In the genomic region with DNA sequence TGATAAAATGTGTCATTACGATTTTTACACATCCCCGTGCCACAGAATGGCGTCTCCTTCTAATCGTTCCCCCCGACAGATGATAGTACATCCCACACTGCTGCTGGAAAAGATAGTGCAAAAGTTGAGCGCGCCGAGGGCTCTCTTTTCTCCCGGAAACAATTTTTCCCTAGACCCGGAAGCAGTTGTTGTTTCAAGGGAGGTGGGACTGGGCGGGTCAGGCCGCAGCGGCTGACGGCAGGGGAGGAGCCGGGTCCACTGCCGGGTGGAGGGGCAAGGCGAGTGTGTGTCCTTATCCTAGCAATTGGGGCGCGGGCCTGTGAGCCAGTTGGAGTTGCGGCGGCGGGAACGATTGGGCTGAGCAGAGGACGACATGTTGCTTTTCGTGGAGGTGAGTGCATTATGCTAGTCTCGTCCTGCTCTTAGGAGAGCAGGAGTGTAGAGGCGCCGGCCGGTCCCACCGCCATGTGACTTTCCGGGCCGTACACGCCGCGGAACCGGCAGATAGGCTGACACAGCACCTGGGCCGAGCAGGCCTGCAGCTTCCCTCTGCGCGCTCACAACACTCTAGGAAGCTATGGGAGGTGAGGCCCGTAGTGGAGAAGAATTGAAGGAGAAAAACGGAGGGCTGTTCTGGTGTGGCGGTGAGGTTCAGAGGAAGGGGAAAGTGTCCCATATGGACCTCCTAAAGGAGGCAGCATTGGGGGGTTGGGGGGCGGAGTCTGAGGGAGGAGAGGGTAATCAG, we compare ENCODE assay signal across 8 cellular contexts. TPM values are rescaled to one million over a fixed set of nuclear protein-coding genes. Genes with fewer than 3 reads are reported as not detected.
A peak's percentile ranks its signal among the peaks of the same experiment; 100 is the strongest.
DNase-seq lines count a peak whose midpoint lies in the region; ATAC-seq and TF ChIP-seq lines count a peak whose summit lies in the region.

A gene (plus strand): TSS at position 248 of the 745 bp plus-strand sequence. CDS start 126 bp downstream, at position 374.

- H3K36me3 ChIP-seq in KMS-11 (ENCODE audit: insufficient read depth), result no peaks in the 10 kb centered on the region
- no peaks in the 10 kb centered on the region for H3K36me3 ChIP-seq in Peyer's patch
- H3K36me3 ChIP-seq in muscle layer of colon (ENCODE audit: insufficient read depth, low read length), result no peaks in the 10 kb centered on the region

- TF ChIP-seq CTCF in KMS-11 (conservative IDR thresholded peaks at IDR 0.05; ENCODE audit: low read depth, low read length) (no peak), Peyer's patch (IDR thresholded peaks at IDR 0.05) (no peak)

- H3K4me3 ChIP-seq in KMS-11 (IDR thresholded peaks at IDR 0.05; ENCODE audit: insufficient read depth, low read depth, low read length) (peak within 1 kb of the TSS; percentile 73), Peyer's patch (peak within 1 kb of the TSS; percentile 75 to 96 (median 78)), muscle layer of colon (ENCODE audit: low read depth in 1 of 2, low read length in 2 of 2) (peak within 1 kb of the TSS; percentile 75 to 94)

- H3K9me3 ChIP-seq in Peyer's patch (no peaks in the 10 kb centered on the region), muscle layer of colon (ENCODE audit: low read length) (no peaks in the 10 kb centered on the region)

- H3K4me2 ChIP-seq in KMS-11, result peak within 1 kb of the TSS; percentile 97

- H3K27me3 ChIP-seq in KMS-11 (ENCODE audit: insufficient read depth, low read depth) (no peaks in the 10 kb centered on the region), Peyer's patch (no peaks in the 10 kb centered on the region), muscle layer of colon (ENCODE audit: control insufficient read depth in 1 of 2, insufficient read depth in 2 of 2, low read length in 2 of 2) (no peaks in the 10 kb centered on the region)

- peak; percentile 92 for ATAC-seq in GM21723 (IDR thresholded peaks at IDR 0.05; ENCODE audit: unreplicated experiment)
- ATAC-seq in esophagus mucosa, result peak; percentile 97

- peak; percentile 87 for DNase-seq in DMS153 treated with DMSO at 0.1 percent for 48 hours (lab: John Stamatoyannopoulos, UW; ENCODE audit: unreplicated experiment)
- peak; percentile 89 to 96 (median 94) for DNase-seq in Peyer's patch
- peak; percentile 93 to 94 for DNase-seq in activated T-cell treated with anti-CD3 and anti-CD28 coated beads, Interleukin-2, amount 50 U/mL, for 48 hours
- peak; percentile 75 for DNase-seq in stimulated activated CD8-positive, alpha-beta memory T cell treated with anti-CD3 and anti-CD28 coated beads, Interleukin-7, amount 100 ng/mL, for 24 hours (ENCODE audit: low read depth)

- peaks cover 23% of the 10 kb centered on the region for H4K20me1 ChIP-seq in KMS-11 (ENCODE audit: insufficient read depth)

- H3K27ac ChIP-seq in KMS-11 (peak within 1 kb of the TSS; percentile 82), Peyer's patch (peak within 1 kb of the TSS; percentile 80 to 95 (median 92)), muscle layer of colon (ENCODE audit: low read depth, low read length) (peak within 1 kb of the TSS; percentile 84)

- H3K4me1 ChIP-seq in KMS-11 (ENCODE audit: low read depth, poor library complexity, severe bottlenecking), result peaks cover 18% of the 10 kb centered on the region
- peaks cover 0 to 15% (median 2%) of the 10 kb centered on the region in 4 donors for H3K4me1 ChIP-seq in Peyer's patch
- peaks cover 21% of the 10 kb centered on the region for H3K4me1 ChIP-seq in muscle layer of colon (ENCODE audit: insufficient read depth, low read length)

- TF ChIP-seq POLR2A in Peyer's patch (IDR thresholded peaks at IDR 0.05), result peak; percentile 85 to 93

- H2AFZ ChIP-seq in KMS-11 (ENCODE audit: low read depth), result peak within 1 kb of the TSS; percentile 96

- peaks cover 50% of the 10 kb centered on the region for H3K79me2 ChIP-seq in KMS-11 (ENCODE audit: insufficient read depth, low read depth)

- H3K9ac ChIP-seq in KMS-11 (peak within 1 kb of the TSS; percentile 85), muscle layer of colon (ENCODE audit: low read length) (peak within 1 kb of the TSS; percentile 83)

RNA-seq across cellular contexts. Expression of the gene that starts here (rescaled TPM):
- total RNA-seq in Peyer's patch, result 10 to 100 TPM; 25.2 to 55.3 (median 38.1) TPM
- 35.8 TPM for total RNA-seq in esophagus mucosa

Comparison
In these comparisons a context has a peak if more than half of its experiments do, and no peak if none do; other contexts are left out.
1. Peak in every context shown above with its lines: DNase-seq, ATAC-seq, H3K4me3 ChIP-seq and H3K27ac ChIP-seq.